1 cellular context compared by ENCODE assay signal in genomic region chr7:82559203-82559805, GRCh38.
TF ChIP-seq lines count a peak whose summit lies in the region.

No MANE protein-coding gene starts in this region.

TF ChIP-seq in GM12878, 131 proteins besides CTCF, POLR2A, EP300 and RAD21 (continued from another document):
- TF ChIP-seq ZBTB40 (IDR thresholded peaks at IDR 0.05; ENCODE audit: borderline replicate concordance) (no peak; the same call in 1 of the 2 replicates), IKZF1 (conservative IDR thresholded peaks at IDR 0.05) (peak; percentile 21; the same call in 1 of the 2 replicates), NKRF (conservative IDR thresholded peaks at IDR 0.05) (peak; percentile 47; the same call in 1 of the 2 replicates), DPF2 (IDR thresholded peaks at IDR 0.05) (0 out of 2 replicates have a peak, but pooled peaks have one; percentile 61), BMI1 (IDR thresholded peaks at IDR 0.05; ENCODE audit: borderline replicate concordance) (peak; percentile 88)
